15 cellular contexts compared by ENCODE assay signal in the genomic region with DNA sequence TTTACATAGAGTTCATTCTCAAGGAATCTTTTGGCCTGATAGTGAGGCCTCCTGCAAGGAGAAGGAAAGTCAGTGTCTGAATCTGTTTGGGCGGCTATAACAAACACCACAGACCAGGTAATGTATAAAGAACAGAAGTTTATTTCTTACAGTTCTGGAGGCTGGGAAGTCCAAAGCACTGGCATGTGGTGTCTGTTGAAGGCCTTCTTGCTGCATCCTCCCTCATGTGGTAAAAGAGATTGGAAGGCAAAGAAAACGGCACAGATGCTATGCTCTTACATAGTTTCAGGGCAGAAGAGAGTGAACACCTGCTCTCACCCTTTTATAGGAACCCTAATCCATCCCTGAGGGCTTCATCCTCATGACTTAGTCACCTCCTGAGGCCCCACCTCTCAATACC.
"Had no signal": no experiment of that assay in that cellular context is flagged by ENCODE, and none has a peak within 500 bp of the region (broad histone marks: within the 10 kb centered on the region; RNA-seq: fewer than 3 reads in every experiment).

No MANE protein-coding gene starts in this region.

- H3K27ac ChIP-seq: HL-60, SJSA1, SK-N-MC had no signal

- H3K4me1 ChIP-seq: SJSA1 had no signal

- H3K36me3 ChIP-seq: MG63, SJSA1 had no signal

- H3K4me3 ChIP-seq: MG63, SJSA1, SK-N-MC had no signal

- H3K27me3 ChIP-seq: MG63, SJSA1 had no signal

- DNase-seq: KBM-7, MG63, NCI-H1092 treated with DMSO at 0.1 percent for 48 hours, NCI-H1436, NCI-H187, NCI-H2029, NCI-H2081 treated with DMSO at 0.1 percent for 48 hours, NCI-H2227 treated with DMSO at 0.1 percent for 48 hours, NCI-H526, Right ventricle myocardium superior, RPMI8226, SIG-M5 had no signal

- H3K9me3 ChIP-seq: MG63, SJSA1 had no signal
